Comparison of ENCODE assay signal across 16 cellular contexts in genomic region chr12:119090276-119090675, GRCh38.
"Had no signal": no experiment of that assay in that cellular context is flagged by ENCODE, and none has a peak within 500 bp of the region (broad histone marks: within the 10 kb centered on the region; RNA-seq: fewer than 3 reads in every experiment).

No MANE protein-coding gene starts in this region.

- H3K4me3 Mint-ChIP-seq: naive thymus-derived CD8-positive, alpha-beta T cell had no signal

- H3K4me3 ChIP-seq: coronary artery, gastrocnemius medialis, heart right ventricle, mucosa of descending colon, right atrium auricular region, sigmoid colon, skin epidermis, stomach had no signal

- H3K4me1 ChIP-seq: gastrocnemius medialis, right atrium auricular region, sigmoid colon, stomach had no signal

- DNase-seq: effector CD4-positive, alpha-beta T cell; gastrocnemius medialis; heart right ventricle; hypothalamus; mammary epithelial cell; mucosa of descending colon; naive thymus-derived CD8-positive, alpha-beta T cell; sigmoid colon; stimulated activated CD4-positive, alpha-beta T cell treated with anti-CD3 and anti-CD28 coated beads, Interleukin-12 subunit alpha, Interleukin-12 subunit beta, amount 100 ng/mL, for 4 hours; stimulated activated naive CD4-positive, alpha-beta T cell; stomach; substantia nigra; trophoblast cell had no signal

- ATAC-seq: gastrocnemius medialis; heart right ventricle; mucosa of descending colon; naive thymus-derived CD8-positive, alpha-beta T cell had no signal

- H3K27ac ChIP-seq: coronary artery, gastrocnemius medialis, heart right ventricle, right atrium auricular region, sigmoid colon, skin epidermis, stomach had no signal

- H3K36me3 ChIP-seq: gastrocnemius medialis, heart right ventricle, right atrium auricular region, sigmoid colon, stomach had no signal

- H3K9me3 ChIP-seq: gastrocnemius medialis, heart right ventricle, mucosa of descending colon, right atrium auricular region, sigmoid colon, stomach had no signal

- H3K4me1 Mint-ChIP-seq: naive thymus-derived CD8-positive, alpha-beta T cell had no signal

- H3K27me3 ChIP-seq: right atrium auricular region had no signal

- H3K27ac Mint-ChIP-seq: naive thymus-derived CD8-positive, alpha-beta T cell had no signal
